20 cellular contexts compared by ENCODE assay signal in genomic region chr3:67001086-67001861, GRCh38. TPM values are rescaled to one million over a fixed set of nuclear protein-coding genes. Genes with fewer than 3 reads are reported as not detected.
DNase-seq lines count a peak whose midpoint lies in the region; ATAC-seq and TF ChIP-seq lines count a peak whose summit lies in the region.
"Had no signal": no experiment of that assay in that cellular context is flagged by ENCODE, and none has a peak within 500 bp of the region (broad histone marks: within the 10 kb centered on the region; RNA-seq: fewer than 3 reads in every experiment).

No MANE protein-coding gene starts in this region.

- peaks cover 30% of the 10 kb centered on the region for H3K36me3 Mint-ChIP-seq in activated T-cell treated with anti-CD3 and anti-CD28 coated beads, Interleukin-2, amount 50 U/mL, for 4 hours (ENCODE audit: insufficient read depth)
- H3K36me3 Mint-ChIP-seq in activated naive CD8-positive, alpha-beta T cell = peaks cover 23% of the 10 kb centered on the region
- peaks cover 38% of the 10 kb centered on the region for H3K36me3 Mint-ChIP-seq in stimulated activated memory B cell treated with anti-CD40 and anti-IgM and Interleukin-4, amounts not matched to agents 10 μg/mL and 1 μg/mL and 100 μg/mL, for 72 hours

- H4K20me1 ChIP-seq in Loucy (ENCODE audit: insufficient read depth, low read length, poor library complexity, severe bottlenecking) = no peaks in the 10 kb centered on the region

- peak overlapping the region; percentile 69 for H3K4me3 Mint-ChIP-seq in activated T-cell treated with anti-CD3 and anti-CD28 coated beads, Interleukin-2, amount 50 U/mL, for 4 hours
- peak overlapping the region; percentile 72 for H3K4me3 Mint-ChIP-seq in activated naive CD8-positive, alpha-beta T cell
- H3K4me3 Mint-ChIP-seq in stimulated activated memory B cell treated with anti-CD40 and anti-IgM and Interleukin-4, amounts not matched to agents 10 μg/mL and 1 μg/mL and 100 μg/mL, for 72 hours = peak overlapping the region; percentile 73
- H3K4me3 Mint-ChIP-seq: nephron progenitor cell had no signal

- H3F3A ChIP-seq in Loucy (ENCODE audit: low read depth) = no peaks in the 10 kb centered on the region

- H3K4me3 ChIP-seq in Loucy (ENCODE audit: low read length, poor library complexity, severe bottlenecking) = peak overlapping the region; percentile 6
- H3K4me3 ChIP-seq: upper lobe of right lung had no signal

- H3K79me2 ChIP-seq in Loucy (ENCODE audit: insufficient read depth, low read length) = peaks cover 21% of the 10 kb centered on the region; the same call in 1 of the 2 replicates

- TF ChIP-seq CTCF in Loucy (conservative IDR thresholded peaks at IDR 0.05; ENCODE audit: low read length) = no peak

- H3K27me3 Mint-ChIP-seq in activated T-cell treated with anti-CD3 and anti-CD28 coated beads, Interleukin-2, amount 50 U/mL, for 4 hours (ENCODE audit: low read depth) = peaks cover 4% of the 10 kb centered on the region
- no peaks in the 10 kb centered on the region for H3K27me3 Mint-ChIP-seq in activated naive CD8-positive, alpha-beta T cell
- no peaks in the 10 kb centered on the region for H3K27me3 Mint-ChIP-seq in stimulated activated memory B cell treated with anti-CD40 and anti-IgM and Interleukin-4, amounts not matched to agents 10 μg/mL and 1 μg/mL and 100 μg/mL, for 72 hours

- H3K27me3 ChIP-seq in Loucy (ENCODE audit: insufficient read depth, low read length, poor library complexity, severe bottlenecking) = no peaks in the 10 kb centered on the region
- H3K27me3 ChIP-seq: upper lobe of right lung had no signal

- DNase-seq in activated T-cell treated with anti-CD3 and anti-CD28 coated beads, Interleukin-2, amount 50 U/mL, for 4 hours = no peak
- DNase-seq in activated T-cell treated with anti-CD3 and anti-CD28 coated beads, Interleukin-2, amount 50 U/mL, for 48 hours = no peak
- DNase-seq in NCI-H345 (lab: John Stamatoyannopoulos, UW) (no peak), posterior vena cava (ENCODE audit: low spot score) (no peak)
- DNase-seq: ACHN; activated effector memory CD4-positive, alpha-beta T cell treated with anti-CD3 and anti-CD28 coated beads, Interleukin-2, amount 50 U/mL, for 16 hours; cortex of kidney; foreskin melanocyte; NCI-H1048; NCI-H2081 treated with DMSO at 0.1 percent for 48 hours; NCI-H524 treated with DMSO at 0.1 percent for 48 hours; nephron progenitor cell; OCI-M1; SHP77 treated with DMSO at 0.1 percent for 48 hours; stimulated activated naive CD4-positive, alpha-beta T cell treated with Interleukin-2 at 50 U/mL for 16 hours; upper lobe of right lung had no signal

- H3K4me1 Mint-ChIP-seq in activated T-cell treated with anti-CD3 and anti-CD28 coated beads, Interleukin-2, amount 50 U/mL, for 4 hours (ENCODE audit: low read depth) = peaks cover 56% of the 10 kb centered on the region
- H3K4me1 Mint-ChIP-seq in activated naive CD8-positive, alpha-beta T cell (ENCODE audit: low read depth) = peaks cover 54% of the 10 kb centered on the region
- peaks cover 50% of the 10 kb centered on the region for H3K4me1 Mint-ChIP-seq in stimulated activated memory B cell treated with anti-CD40 and anti-IgM and Interleukin-4, amounts not matched to agents 10 μg/mL and 1 μg/mL and 100 μg/mL, for 72 hours

- H3K9me2 ChIP-seq in Loucy (replicated peaks; ENCODE audit: low read depth, low read length) = no peaks in the 10 kb centered on the region

- peak overlapping the region; percentile 70 for H3K27ac Mint-ChIP-seq in activated naive CD8-positive, alpha-beta T cell
- H3K27ac Mint-ChIP-seq in stimulated activated memory B cell treated with anti-CD40 and anti-IgM and Interleukin-4, amounts not matched to agents 10 μg/mL and 1 μg/mL and 100 μg/mL, for 72 hours = peak overlapping the region; percentile 81
- H3K27ac Mint-ChIP-seq: nephron progenitor cell had no signal

- intact Hi-C loops in posterior vena cava (cut with DNase I) = no loop called here

- peak overlapping the region; percentile 38 for H3K4me2 ChIP-seq in Loucy (ENCODE audit: low read depth, low read length, poor library complexity, severe bottlenecking)

- H3K9me3 Mint-ChIP-seq in activated T-cell treated with anti-CD3 and anti-CD28 coated beads, Interleukin-2, amount 50 U/mL, for 4 hours = no peaks in the 10 kb centered on the region
- no peaks in the 10 kb centered on the region for H3K9me3 Mint-ChIP-seq in activated naive CD8-positive, alpha-beta T cell (ENCODE audit: low read depth)
- no peaks in the 10 kb centered on the region for H3K9me3 Mint-ChIP-seq in stimulated activated memory B cell treated with anti-CD40 and anti-IgM and Interleukin-4, amounts not matched to agents 10 μg/mL and 1 μg/mL and 100 μg/mL, for 72 hours
- H3K9me3 Mint-ChIP-seq: nephron progenitor cell had no signal

- H3K4me1 ChIP-seq in Loucy (ENCODE audit: insufficient read depth, low read length, poor library complexity, severe bottlenecking) = peaks cover 58% of the 10 kb centered on the region

- no peak overlapping the region for H3K9ac ChIP-seq in Loucy (ENCODE audit: low read depth, low read length, poor library complexity, severe bottlenecking)

- ATAC-seq in activated T-cell treated with anti-CD3 and anti-CD28 coated beads, Interleukin-2, amount 50 U/mL, for 4 hours = no peak
- no peak for ATAC-seq in stimulated activated memory B cell treated with anti-CD40 and anti-IgM and Interleukin-4, amounts not matched to agents 10 μg/mL and 1 μg/mL and 100 μg/mL, for 72 hours
- ATAC-seq in GM18907 (IDR thresholded peaks at IDR 0.05; ENCODE audit: unreplicated experiment) = no peak
- ATAC-seq: upper lobe of right lung had no signal

- no peaks in the 10 kb centered on the region for H3K9me3 ChIP-seq in Loucy (ENCODE audit: insufficient read depth, low read depth, low read length)
- H3K9me3 ChIP-seq: upper lobe of right lung had no signal

- H2AFZ ChIP-seq in Loucy (ENCODE audit: low read length) = no peak overlapping the region

- no peaks in the 10 kb centered on the region; the same call in 1 of the 2 replicates for H3K36me3 ChIP-seq in Loucy (ENCODE audit: insufficient read depth, low read length)
- H3K36me3 ChIP-seq: upper lobe of right lung had no signal

RNA-seq across cellular contexts. Expression of gene KBTBD8, which starts 3.2 kb away (rescaled TPM):
- 10 to 100 TPM; 32.1 to 47.5 (median 44.6) TPM for total RNA-seq in activated T-cell treated with anti-CD3 and anti-CD28 coated beads, Interleukin-2, amount 50 U/mL, for 4 hours
- 1 to 10 TPM; 1.9 to 2.3 TPM for total RNA-seq in posterior vena cava

Comparison
In these comparisons a context has a peak if more than half of its experiments do, and no peak if none do; other contexts are left out.
1. RNA of gene KBTBD8, which starts 3.2 kb away (total RNA-seq): 32.1 to 47.5 TPM in activated T-cell treated with anti-CD3 and anti-CD28 coated beads, Interleukin-2, amount 50 U/mL, for 4 hours; 1.9 to 2.3 TPM in posterior vena cava; every median in the first group is over 10 times any median in the second.
2. Peak in every context shown above with its lines, with median percentiles within 50 percentile points of each other: H3K4me3 Mint-ChIP-seq.